31 cellular contexts compared by ENCODE assay signal in the genomic region with DNA sequence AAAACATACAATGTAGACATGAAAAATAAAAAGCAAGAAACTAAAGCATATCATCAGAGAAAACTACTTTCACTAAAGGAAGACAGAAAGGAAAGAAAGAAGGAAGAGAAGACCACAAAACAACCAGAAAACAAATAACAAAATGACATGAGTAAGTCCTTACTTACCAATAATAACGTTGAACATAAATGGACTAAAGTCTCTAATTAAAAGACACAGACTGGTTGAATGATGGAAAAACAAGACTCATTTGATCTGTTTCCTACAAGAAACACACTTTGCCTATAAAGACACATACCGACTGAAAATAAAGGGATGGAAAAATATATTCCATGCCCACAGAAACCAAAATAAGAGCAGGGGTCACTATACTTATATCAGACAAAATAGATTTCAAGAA.
"Had no signal": no experiment of that assay in that cellular context is flagged by ENCODE, and none has a peak within 500 bp of the region (broad histone marks: within the 10 kb centered on the region; RNA-seq: fewer than 3 reads in every experiment).

No MANE protein-coding gene starts in this region.

- H3K27me3 ChIP-seq: neural progenitor cell, ovary, right lobe of liver, sigmoid colon, spleen, suprapubic skin, testis, tibial artery, transverse colon, upper lobe of right lung, uterus had no signal

- ATAC-seq: natural killer cell; psoas muscle; right cardiac atrium; right lobe of liver; stimulated activated memory B cell treated with anti-CD40 and anti-IgM and Interleukin-4, amounts not matched to agents 10 μg/mL and 1 μg/mL and 100 μg/mL, for 72 hours; stimulated activated naive CD8-positive, alpha-beta T cell treated with anti-CD3 and anti-CD28 coated beads, Interleukin-15, amount 100 ng/mL, for 72 hours; stimulated activated naive CD8-positive, alpha-beta T cell treated with anti-CD3 and anti-CD28 coated beads, Interleukin-15, Interleukin-2, amounts not matched to agents 100 U/mL and 50 U/mL, for 24 hours; upper lobe of right lung had no signal

- H3K4me3 ChIP-seq: neural progenitor cell, ovary, psoas muscle, right lobe of liver, sigmoid colon, smooth muscle cell, spleen, suprapubic skin, testis, tibial artery, transverse colon, upper lobe of right lung, uterus had no signal

- H3K27me3 Mint-ChIP-seq: progenitor cell of endocrine pancreas; stimulated activated memory B cell treated with anti-CD40 and anti-IgM and Interleukin-4, amounts not matched to agents 10 μg/mL and 1 μg/mL and 100 μg/mL, for 72 hours; stimulated activated naive CD8-positive, alpha-beta T cell treated with anti-CD3 and anti-CD28 coated beads, Interleukin-15, amount 100 ng/mL, for 72 hours; type B pancreatic cell had no signal

- H3K27ac Mint-ChIP-seq: natural killer cell; nephron; neural progenitor cell; progenitor cell of endocrine pancreas; stimulated activated memory B cell treated with anti-CD40 and anti-IgM and Interleukin-4, amounts not matched to agents 10 μg/mL and 1 μg/mL and 100 μg/mL, for 72 hours; stimulated activated naive CD8-positive, alpha-beta T cell treated with anti-CD3 and anti-CD28 coated beads, Interleukin-15, amount 100 ng/mL, for 72 hours; type B pancreatic cell had no signal

- H3K9ac ChIP-seq: neural progenitor cell, parathyroid adenoma had no signal

- DNase-seq: natural killer cell; occipital lobe; ovary; posterior cingulate gyrus; psoas muscle; right cardiac atrium; right lobe of liver; sigmoid colon; spleen; stimulated activated CD4-positive, alpha-beta T cell treated with anti-CD3 and anti-CD28 coated beads, Interleukin-12 subunit alpha, Interleukin-12 subunit beta, amount 100 ng/mL, for 4 hours; stimulated activated CD4-positive, alpha-beta T cell treated with anti-CD3 and anti-CD28 coated beads, Interleukin-1b, Interleukin-23, amount 100 ng/mL, for 48 hours; stimulated activated CD4-positive, alpha-beta T cell treated with anti-CD3 and anti-CD28 coated beads, Interleukin-4, amount 100 ng/mL, for 1 hour; stimulated activated CD4-positive, alpha-beta T cell treated with anti-CD3 and anti-CD28 coated beads, Interleukin-4, amount 100 ng/mL, for 4 hours; stimulated activated CD8-positive, alpha-beta memory T cell treated with anti-CD3 and anti-CD28 coated beads, Interleukin-4, amount 100 ng/mL, for 48 hours; stimulated activated naive CD4-positive, alpha-beta T cell; stimulated activated naive CD8-positive, alpha-beta T cell treated with anti-CD3 and anti-CD28 coated beads, Interleukin-15, amount 100 ng/mL, for 72 hours; stimulated activated naive CD8-positive, alpha-beta T cell treated with anti-CD3 and anti-CD28 coated beads, Interleukin-15, Interleukin-2, amounts not matched to agents 100 U/mL and 50 U/mL, for 24 hours; substantia nigra; testis; tibial artery; transverse colon; upper lobe of right lung; uterus had no signal

- H2AFZ ChIP-seq: neural progenitor cell, parathyroid adenoma had no signal

- H3K4me1 Mint-ChIP-seq: neural progenitor cell; stimulated activated memory B cell treated with anti-CD40 and anti-IgM and Interleukin-4, amounts not matched to agents 10 μg/mL and 1 μg/mL and 100 μg/mL, for 72 hours; stimulated activated naive CD8-positive, alpha-beta T cell treated with anti-CD3 and anti-CD28 coated beads, Interleukin-15, amount 100 ng/mL, for 72 hours had no signal

- H3K4me3 Mint-ChIP-seq: natural killer cell; nephron; neural progenitor cell; stimulated activated memory B cell treated with anti-CD40 and anti-IgM and Interleukin-4, amounts not matched to agents 10 μg/mL and 1 μg/mL and 100 μg/mL, for 72 hours; stimulated activated naive CD8-positive, alpha-beta T cell treated with anti-CD3 and anti-CD28 coated beads, Interleukin-15, amount 100 ng/mL, for 72 hours; type B pancreatic cell had no signal

- H3K27ac ChIP-seq: neural progenitor cell, ovary, parathyroid adenoma, psoas muscle, right lobe of liver, sigmoid colon, spleen, suprapubic skin, testis, tibial artery, transverse colon, upper lobe of right lung, uterus had no signal

- H3K4me1 ChIP-seq: neural progenitor cell, parathyroid adenoma, psoas muscle, right lobe of liver, sigmoid colon, spleen, suprapubic skin, testis, tibial artery, transverse colon, upper lobe of right lung, uterus had no signal

- H3K9me3 ChIP-seq: right lobe of liver, suprapubic skin, testis, tibial artery had no signal

- H3K4me2 ChIP-seq: neural progenitor cell, smooth muscle cell had no signal

- H3K36me3 ChIP-seq: ovary, uterus had no signal

- H3K79me2 ChIP-seq: parathyroid adenoma had no signal
